ENCODE assay signal across 9 cellular contexts in genomic region chr13:30576528-30576927, GRCh38. TPM values are rescaled to one million over a fixed set of nuclear protein-coding genes. Genes with fewer than 3 reads are reported as not detected.
A peak's percentile ranks its signal among the peaks of the same experiment; 100 is the strongest.
DNase-seq lines count a peak whose midpoint lies in the region; ATAC-seq, FAIRE-seq and TF ChIP-seq lines count a peak whose summit lies in the region.
"Had no signal": no experiment of that assay in that cellular context is flagged by ENCODE, and none has a peak within 500 bp of the region (broad histone marks: within the 10 kb centered on the region; RNA-seq: fewer than 3 reads in every experiment).

No MANE protein-coding gene starts in this region.

- BruUV-seq in HepG2 (replicated peaks; lab: Mats Ljungman, UMichigan) = no TSS peak

- no peaks in the 10 kb centered on the region for H3K9me3 Mint-ChIP-seq in CD8-positive, alpha-beta T cell

- H3K79me2 ChIP-seq in HepG2 (ENCODE audit: insufficient read depth, low read length) = no peaks in the 10 kb centered on the region
- H3K79me2 ChIP-seq: parathyroid adenoma had no signal

- no peak for FAIRE-seq in HepG2 (lab: Jason Lieb, UNC)

- peak in 6 of 7 experiments; percentile 11 to 77 (median 40) for DNase-seq in CD8-positive, alpha-beta T cell
- DNase-seq in NCI-H345 (lab: John Stamatoyannopoulos, UW) (peak; percentile 53), HepG2 (ENCODE audit: low spot score) (peak; percentile 1), COLO829 (ENCODE audit: low spot score) (no peak), UCSD-AML1 (lab: John Stamatoyannopoulos, UW; ENCODE audit: unreplicated experiment) (no peak)
- DNase-seq in activated T-helper 9 cell treated with anti-CD3 and anti-CD28 coated beads, Interleukin-2, amount 50 U/mL, for 16 hours (ENCODE audit: low read depth) = peak; percentile 8

- H4K20me1 ChIP-seq in HepG2 (ENCODE audit: insufficient read depth, low read length) = no peaks in the 10 kb centered on the region

- TF ChIP-seq RAD21 in HepG2 (CRISPR knock-in tag; IDR thresholded peaks at IDR 0.05) = no peak

- H3K27me3 ChIP-seq in CD8-positive, alpha-beta T cell (ENCODE audit: insufficient read depth, low read length) = no peaks in the 10 kb centered on the region
- H3K27me3 ChIP-seq in HepG2 (ENCODE audit: control insufficient read depth in 1 of 2, insufficient read depth in 2 of 2, low read length in 2 of 2) = no peaks in the 10 kb centered on the region

- H3K9me3 ChIP-seq in CD8-positive, alpha-beta T cell (ENCODE audit: low read length) = no peaks in the 10 kb centered on the region
- H3K9me3 ChIP-seq in HepG2 (ENCODE audit: low read length) = no peaks in the 10 kb centered on the region

- no peak overlapping the region for H3K4me3 Mint-ChIP-seq in CD8-positive, alpha-beta T cell

- in situ Hi-C loops in HepG2 (cut with HindIII; ENCODE audit: extremely low pct_ligation_motif_present, low pct_unique_long_range_greater_than_20kb) = no loop called here

- no peak overlapping the region for H3K27ac ChIP-seq in CD8-positive, alpha-beta T cell (ENCODE audit: low read depth, low read length)
- no peak overlapping the region for H3K27ac ChIP-seq in HepG2 (ENCODE audit: extremely low read length, insufficient read depth, low read length)
- H3K27ac ChIP-seq: parathyroid adenoma had no signal

- no peak overlapping the region for H3K27ac Mint-ChIP-seq in CD8-positive, alpha-beta T cell

- no peak overlapping the region for H3K9ac ChIP-seq in HepG2 (ENCODE audit: insufficient read depth, low read depth, low read length)
- H3K9ac ChIP-seq: parathyroid adenoma had no signal

- no peaks in the 10 kb centered on the region for H3K36me3 Mint-ChIP-seq in CD8-positive, alpha-beta T cell

- no peak overlapping the region for H3K4me2 ChIP-seq in HepG2 (ENCODE audit: low read depth, low read length)

- TF ChIP-seq CTCF in CD8-positive, alpha-beta T cell (IDR thresholded peaks at IDR 0.05) = no peak
- TF ChIP-seq CTCF in HepG2 (CRISPR knock-in tag; IDR thresholded peaks at IDR 0.05) = no peak

- POLR2A ChIA-PET in CD8-positive, alpha-beta T cell (lab: Charles Lee) = interaction anchor here (1.3 to 2.2 kb wide), 2 partner anchors 39 to 41 kb away, joined by 3 to 6 read pairs; partner anchors contain the start of gene USPL1
- POLR2A ChIA-PET in HepG2 (lab: Yijun Ruan, JAX) = no interaction called here

- CTCF ChIA-PET in CD8-positive, alpha-beta T cell (lab: Charles Lee) = interaction anchor here (0.7 to 1.4 kb wide), 2 partner anchors 443 to 805 kb away, joined by 3 to 4 read pairs; no protein-coding TSS in a partner anchor
- CTCF ChIA-PET in HepG2 (lab: Yijun Ruan, JAX; ENCODE audit: low intra/inter-chr PET ratio, low total read pairs) = no interaction called here

- no peak for TF ChIP-seq POLR2A in HepG2 (IDR thresholded peaks at IDR 0.05; ENCODE audit: insufficient read depth in 1 of 2, low read depth in 2 of 2, low read length in 2 of 2)

- 20% methylated on average over 7 of the region's 7 CpGs for WGBS in HepG2 (ENCODE audit: low lambda C conversion rate)

- TF ChIP-seq EP300 in HepG2 (IDR thresholded peaks at IDR 0.05; ENCODE audit: low read depth in 2 of 2, low read length in 2 of 2) (no peak), HepG2 (CRISPR knock-in tag; IDR thresholded peaks at IDR 0.05; ENCODE audit: borderline replicate concordance) (no peak)

- no peaks in the 10 kb centered on the region for H3K36me3 ChIP-seq in CD8-positive, alpha-beta T cell (ENCODE audit: insufficient read depth, low read length)
- H3K36me3 ChIP-seq in HepG2 (replicated peaks in 1 of 2; ENCODE audit: control insufficient read depth in 1 of 2, insufficient read depth in 2 of 2, low read length in 2 of 2) = no peaks in the 10 kb centered on the region

- H3K4me3 ChIP-seq in CD8-positive, alpha-beta T cell (ENCODE audit: low read depth, low read length) = no peak overlapping the region
- no peak overlapping the region for H3K4me3 ChIP-seq in HepG2 (replicated peaks in 1 of 3; ENCODE audit: insufficient read depth in 1 of 3, low read depth in 2 of 3, low read length in 3 of 3)

- no peaks in the 10 kb centered on the region for H3K27me3 Mint-ChIP-seq in CD8-positive, alpha-beta T cell (ENCODE audit: low read depth)

- no peak overlapping the region for H2AFZ ChIP-seq in HepG2 (ENCODE audit: low read length)
- H2AFZ ChIP-seq: parathyroid adenoma had no signal

- ATAC-seq in CD8-positive, alpha-beta T cell = peak; percentile 80
- ATAC-seq in HepG2 = no peak
- ATAC-seq in GM21737 (IDR thresholded peaks at IDR 0.05; ENCODE audit: unreplicated experiment) = no peak
- ATAC-seq in HG03097 (IDR thresholded peaks at IDR 0.05; ENCODE audit: low FRiP score, unreplicated experiment) = no peak

- intact Hi-C loops in CD8-positive, alpha-beta T cell (cut with DNase I, micrococcal nuclease) = loop anchor here (5.0 to 10.0 kb wide), 4 partner anchors 41 to 322 kb away; partner anchors contain the start of genes KATNAL1 (in 1 of the 2) and USPL1 (in 1 of the 2)
- intact Hi-C loops in HepG2 (cut with micrococcal nuclease; ENCODE audit: unreplicated experiment) = loop anchor here (10.0 kb wide), 1 partner anchor 442 kb away; no protein-coding TSS in a partner anchor

- peaks cover 33% of the 10 kb centered on the region for H3K4me1 Mint-ChIP-seq in CD8-positive, alpha-beta T cell (ENCODE audit: low read depth)

- H3K4me1 ChIP-seq in CD8-positive, alpha-beta T cell (ENCODE audit: insufficient read depth, low read length) = peaks cover 27% of the 10 kb centered on the region
- H3K4me1 ChIP-seq in HepG2 (ENCODE audit: insufficient read depth, low read length) = no peaks in the 10 kb centered on the region

TF ChIP-seq in HepG2, 621 proteins besides CTCF, POLR2A, EP300 and RAD21:
- no peak for TF ChIP-seq ZNF768 (CRISPR knock-in tag; IDR thresholded peaks at IDR 0.05)
- TF ChIP-seq TARDBP (CRISPR knock-in tag; IDR thresholded peaks at IDR 0.05) = no peak
- no peak for TF ChIP-seq SIN3A (IDR thresholded peaks at IDR 0.05; ENCODE audit: borderline replicate concordance, low read depth, low read length)

RNA-seq across cellular contexts. Expression of gene USPL1, which starts 41.2 kb away (rescaled TPM):
- total RNA-seq in CD8-positive, alpha-beta T cell = 10 to 100 TPM; 42.0 to 42.4 TPM
- 13.7 and 18.3 TPM in 2 replicates for total RNA-seq in HepG2 (2016; rRNA removed; fragmentation: Illumina TruSeq; extraction: Trizol)
- total RNA-seq in HepG2 (2016; cell fraction: cytosol; rRNA removed; fragmentation: Illumina TruSeq; extraction: Trizol; ENCODE audit: low read depth) = 5.2 and 7.8 TPM in 2 replicates
- 13.0 and 18.8 TPM in 2 replicates for total RNA-seq in HepG2 (2016; cell fraction: insoluble cytoplasmic fraction; rRNA removed; fragmentation: Illumina TruSeq; extraction: Trizol)
- total RNA-seq in HepG2 (2016; cell fraction: membrane; rRNA removed; fragmentation: Illumina TruSeq; extraction: Trizol) = 7.1 and 7.5 TPM in 2 replicates
- 15.9 and 19.0 TPM in 2 replicates for total RNA-seq in HepG2 (2016; cell fraction: nucleus; rRNA removed; fragmentation: Illumina TruSeq; extraction: Trizol)
- polyA plus RNA-seq in HepG2 (2011; rRNA removed) = 14.0 and 15.9 TPM in 2 replicates
- 5.9 and 8.3 TPM in 2 replicates for polyA plus RNA-seq in HepG2 (2011; cell fraction: cytosol; rRNA removed)
- 21.1 and 22.4 TPM in 2 replicates for polyA plus RNA-seq in HepG2 (2011; cell fraction: nucleus; rRNA removed)
- polyA plus RNA-seq in HepG2 (2012) = 11.9 and 12.6 TPM in 2 replicates
- 0.46 and 0.81 TPM in 2 replicates for polyA plus RNA-seq in HepG2 (2016; cell fraction: cytosol; fragmentation: Illumina TruSeq; extraction: Trizol; ENCODE audit: low read depth)
- polyA plus RNA-seq in HepG2 (2016; cell fraction: insoluble cytoplasmic fraction; fragmentation: Illumina TruSeq; extraction: Trizol; ENCODE audit: low read depth) = 13.6 and 13.8 TPM in 2 replicates
- 1.7 and 2.0 TPM in 2 replicates for polyA plus RNA-seq in HepG2 (2016; cell fraction: membrane; fragmentation: Illumina TruSeq; extraction: Trizol; ENCODE audit: low read depth)
- 26.5 and 28.1 TPM in 2 replicates for polyA plus RNA-seq in HepG2 (2016; cell fraction: nucleus; fragmentation: Illumina TruSeq; extraction: Trizol; ENCODE audit: insufficient read depth, low read depth)
- 6.2 and 6.4 TPM in 2 replicates for polyA minus RNA-seq in HepG2 (2011; rRNA and poly(A)+ RNA removed; ENCODE audit: low replicate concordance)
- polyA minus RNA-seq in HepG2 (2011; cell fraction: cytosol; rRNA and poly(A)+ RNA removed) = 7.7 and 8.2 TPM in 2 replicates
- 29.2 and 38.0 TPM in 2 replicates for polyA minus RNA-seq in HepG2 (2011; cell fraction: nucleus; rRNA and poly(A)+ RNA removed)

Comparison
In these comparisons a context has a peak if more than half of its experiments do, and no peak if none do; other contexts are left out.
1. DNase-seq: peak in CD8-positive, alpha-beta T cell (6 of 7), NCI-H345 (single experiment), activated T-helper 9 cell treated with anti-CD3 and anti-CD28 coated beads, Interleukin-2, amount 50 U/mL, for 16 hours (single experiment) and HepG2 (single experiment); none in COLO829 (single experiment) and UCSD-AML1 (single experiment).